35 cellular contexts compared by ENCODE assay signal in genomic region chr1:216690593-216690992, GRCh38. TPM values are rescaled to one million over a fixed set of nuclear protein-coding genes. Genes with fewer than 3 reads are reported as not detected.
"Had no signal": no experiment of that assay in that cellular context is flagged by ENCODE, and none has a peak within 500 bp of the region (broad histone marks: within the 10 kb centered on the region; RNA-seq: fewer than 3 reads in every experiment).

No MANE protein-coding gene starts in this region.

- H3K4me1 ChIP-seq: body of pancreas, esophagus muscularis mucosa, foreskin keratinocyte had no signal

- H3K9me3 ChIP-seq: adrenal gland, body of pancreas, esophagus muscularis mucosa, gastrocnemius medialis, heart left ventricle had no signal

- ATAC-seq: activated CD4-positive, alpha-beta T cell treated with anti-CD3 and anti-CD28 coated beads for 36 hours; activated CD8-positive, alpha-beta memory T cell treated with anti-CD3 and anti-CD28 coated beads, Interleukin-2, amount 10 ng/mL, durations not matched to agents 7 days and 5 days; activated CD8-positive, alpha-beta T cell treated with anti-CD3 and anti-CD28 coated beads, Interleukin-2, amount 10 ng/mL, durations not matched to agents 7 days and 5 days; activated naive CD8-positive, alpha-beta T cell treated with anti-CD3 and anti-CD28 coated beads, Interleukin-2, amount 50 U/mL, for 24 hours; body of pancreas; effector memory CD8-positive, alpha-beta T cell; foreskin keratinocyte; gastrocnemius medialis; heart left ventricle; T-helper 17 cell had no signal

- H3K4me3 ChIP-seq: adrenal gland, body of pancreas, esophagus muscularis mucosa, gastrocnemius medialis, heart left ventricle had no signal

- H3K27me3 ChIP-seq: adrenal gland, body of pancreas, esophagus muscularis mucosa, foreskin keratinocyte, gastrocnemius medialis had no signal

- H3K27ac ChIP-seq: adrenal gland, body of pancreas, esophagus muscularis mucosa, foreskin keratinocyte, gastrocnemius medialis, heart left ventricle had no signal

- DNase-seq: activated CD4-positive, alpha-beta memory T cell treated with anti-CD3 and anti-CD28 coated beads for 36 hours; activated CD4-positive, alpha-beta T cell treated with anti-CD3 and anti-CD28 coated beads for 36 hours; activated CD4-positive, alpha-beta T cell treated with anti-CD3 and anti-CD28 coated beads, Interleukin-2, amount 10 ng/mL, durations not matched to agents 24 days and 14 days; activated CD4-positive, CD25-positive, alpha-beta regulatory T cell; activated CD4-positive, CD25-positive, alpha-beta regulatory T cell treated with anti-CD3 and anti-CD28 coated beads, Interleukin-2, amount 50 U/mL, for 72 hours; activated CD8-positive, alpha-beta memory T cell treated with anti-CD3 and anti-CD28 coated beads, Interleukin-2, amount 10 ng/mL, durations not matched to agents 7 days and 5 days; activated CD8-positive, alpha-beta memory T cell treated with anti-CD3 and anti-CD28 coated beads, Interleukin-2, amount 50 U/mL, for 4 hours; activated CD8-positive, alpha-beta T cell treated with anti-CD3 and anti-CD28 coated beads, Interleukin-2, amount 10 ng/mL, durations not matched to agents 7 days and 5 days; activated effector memory CD4-positive, alpha-beta T cell treated with anti-CD3 and anti-CD28 coated beads, Interleukin-2, amount 50 U/mL, for 16 hours; activated naive CD4-positive, alpha-beta T cell treated with anti-CD3 and anti-CD28 coated beads for 36 hours; activated naive CD8-positive, alpha-beta T cell treated with anti-CD3 and anti-CD28 coated beads for 36 hours; activated naive CD8-positive, alpha-beta T cell treated with anti-CD3 and anti-CD28 coated beads, Interleukin-2, amount 50 U/mL, for 24 hours; activated T-cell treated with anti-CD3 and anti-CD28 coated beads, Interleukin-2, amount 50 U/mL, for 1 hour; activated T-cell treated with anti-CD3 and anti-CD28 coated beads, Interleukin-2, amount 50 U/mL, for 48 hours; adrenal gland; amygdala; aorta; body of pancreas; caudate nucleus; cortex of kidney; dermis blood vessel endothelial cell; effector CD4-positive, alpha-beta T cell; effector memory CD8-positive, alpha-beta T cell; erythroblast; foreskin keratinocyte; gastrocnemius medialis; glutamatergic neuron; heart left ventricle; T-helper 1 cell; T-helper 17 cell had no signal

- H3K36me3 ChIP-seq: adrenal gland, esophagus muscularis mucosa, gastrocnemius medialis, heart left ventricle had no signal

RNA-seq across cellular contexts. Expression of gene ESRRG, which starts 32.6 kb away (rescaled TPM):
- total RNA-seq: activated CD4-positive, alpha-beta memory T cell treated with anti-CD3 and anti-CD28 coated beads for 36 hours; activated CD4-positive, alpha-beta T cell treated with anti-CD3 and anti-CD28 coated beads for 36 hours; activated CD4-positive, alpha-beta T cell treated with anti-CD3 and anti-CD28 coated beads, Interleukin-2, amount 10 ng/mL, durations not matched to agents 24 days and 14 days; activated CD8-positive, alpha-beta memory T cell treated with anti-CD3 and anti-CD28 coated beads for 36 hours; activated CD8-positive, alpha-beta memory T cell treated with anti-CD3 and anti-CD28 coated beads, Interleukin-2, amount 10 ng/mL, durations not matched to agents 7 days and 5 days; activated CD8-positive, alpha-beta T cell treated with anti-CD3 and anti-CD28 coated beads, Interleukin-2, amount 10 ng/mL, durations not matched to agents 7 days and 5 days; activated naive CD4-positive, alpha-beta T cell treated with anti-CD3 and anti-CD28 coated beads for 36 hours; activated naive CD8-positive, alpha-beta T cell treated with anti-CD3 and anti-CD28 coated beads for 36 hours; activated T-helper 1 cell treated with anti-CD3 and anti-CD28 coated beads, Interleukin-12 subunit alpha, Interleukin-12 subunit beta, Interleukin-2, Interleukin-4 antibody, amounts not matched to agents 30 ng/mL and 10 ng/mL and 1 ng/mL, durations not matched to agents 14 hours and 24 hours and 36 hours; activated T-helper 2 cell treated with anti-CD3 and anti-CD28 coated beads, Interferon-gamma antibody, Interleukin-2, Interleukin-4, amounts not matched to agents 10 μg/mL and 5 μg/mL and 100 μg/mL, durations not matched to agents 14 hours and 24 hours and 36 hours; chondrocyte; dermis blood vessel endothelial cell; T-helper 17 cell had no signal
